In the genomic region with DNA sequence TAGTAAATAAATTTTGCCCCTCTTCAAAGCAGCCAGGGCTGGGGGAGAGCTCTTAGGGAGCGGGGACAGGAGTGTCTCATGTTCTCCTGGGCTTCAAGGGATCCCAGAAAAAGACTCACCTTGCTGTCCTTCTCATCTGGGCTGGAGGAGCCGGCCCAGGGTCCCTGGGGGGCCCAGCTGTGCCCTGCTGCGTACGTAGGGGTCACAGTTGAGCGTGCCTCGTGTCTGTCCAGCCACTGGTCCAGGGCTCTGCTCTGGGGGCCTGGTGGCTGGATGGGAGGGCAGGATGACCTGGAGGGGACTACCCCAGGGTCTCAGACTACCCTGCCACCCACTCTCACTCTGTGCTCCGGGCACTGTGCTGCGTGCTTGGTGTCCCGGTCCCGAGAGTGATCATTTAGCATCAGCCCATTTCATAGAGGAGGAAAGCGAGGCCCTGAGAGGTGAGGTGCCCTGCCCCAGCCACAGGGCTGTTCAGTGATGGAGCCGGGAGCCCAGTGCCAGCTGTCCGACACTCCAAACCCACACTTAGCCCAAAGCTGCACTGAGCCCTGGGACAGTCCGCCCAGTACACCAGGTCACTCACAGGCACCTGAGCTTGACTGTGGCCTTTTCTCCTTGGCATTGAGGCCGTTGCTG, we compare ENCODE assay signal across 27 cellular contexts.
"Had no signal": no experiment of that assay in that cellular context is flagged by ENCODE, and none has a peak within 500 bp of the region (broad histone marks: within the 10 kb centered on the region; RNA-seq: fewer than 3 reads in every experiment).

No MANE protein-coding gene starts in this region.

- H3K9me3 ChIP-seq: body of pancreas, heart right ventricle, ovary, sigmoid colon, thyroid gland, upper lobe of right lung had no signal

- DNase-seq: activated CD4-positive, alpha-beta memory T cell treated with anti-CD3 and anti-CD28 coated beads, Interleukin-2, amount 10 ng/mL, durations not matched to agents 7 days and 5 days; activated CD4-positive, alpha-beta T cell treated with anti-CD3 and anti-CD28 coated beads for 1 hour; activated CD4-positive, alpha-beta T cell treated with anti-CD3 and anti-CD28 coated beads, Interleukin-2, amount 10 ng/mL, durations not matched to agents 7 days and 5 days; activated naive CD4-positive, alpha-beta T cell; activated T-cell treated with anti-CD3 and anti-CD28 coated beads, Interleukin-2, amount 50 U/mL, for 48 hours; anterior cingulate cortex; body of pancreas; cortex of kidney; foreskin keratinocyte; heart right ventricle; islet precursor cell; left cardiac atrium; left ventricle myocardium superior; naive thymus-derived CD4-positive, alpha-beta T cell; ovary; sigmoid colon; stimulated activated CD4-positive, alpha-beta T cell treated with anti-CD3 and anti-CD28 coated beads, Interleukin-1b, Interleukin-23, amount 100 ng/mL, for 48 hours; stimulated activated CD4-positive, alpha-beta T cell treated with anti-CD3 and anti-CD28 coated beads, Interleukin-4, amount 100 ng/mL, for 4 hours; stimulated activated CD8-positive, alpha-beta memory T cell treated with anti-CD3 and anti-CD28 coated beads, Interleukin-4, amount 100 ng/mL, for 48 hours; stimulated activated naive CD8-positive, alpha-beta T cell treated with anti-CD3 and anti-CD28 coated beads, Interleukin-15, amount 100 ng/mL, for 72 hours; substantia nigra; T-helper 2 cell; thyroid gland; upper lobe of right lung had no signal

- H3K36me3 ChIP-seq: heart right ventricle, ovary, thyroid gland, upper lobe of right lung had no signal

- H3K4me2 ChIP-seq: smooth muscle cell had no signal

- H3K4me3 ChIP-seq: body of pancreas, heart right ventricle, ovary, sigmoid colon, smooth muscle cell, thyroid gland, upper lobe of right lung had no signal

- ATAC-seq: activated naive CD4-positive, alpha-beta T cell treated with anti-CD3 and anti-CD28 coated beads, Interleukin-2, amount 50 U/mL, for 72 hours; body of pancreas; foreskin keratinocyte; left cardiac atrium; left ventricle myocardium superior; naive thymus-derived CD4-positive, alpha-beta T cell; stimulated activated memory B cell treated with anti-CD40 and anti-IgM and Interleukin-4, amounts not matched to agents 10 μg/mL and 1 μg/mL and 100 μg/mL, for 72 hours; stimulated activated naive CD8-positive, alpha-beta T cell treated with anti-CD3 and anti-CD28 coated beads, Interleukin-15, amount 100 ng/mL, for 72 hours had no signal

- H3K4me1 ChIP-seq: foreskin keratinocyte had no signal

- H3K27ac ChIP-seq: body of pancreas, foreskin keratinocyte, heart right ventricle, ovary, sigmoid colon, thyroid gland, upper lobe of right lung had no signal

- H3K27me3 ChIP-seq: body of pancreas, ovary, thyroid gland had no signal
